Comparison of ENCODE assay signal across 8 cellular contexts in genomic region chr18:34787931-34788532, GRCh38.
A peak's percentile ranks its signal among the peaks of the same experiment; 100 is the strongest.
DNase-seq lines count a peak whose midpoint lies in the region; ATAC-seq and TF ChIP-seq lines count a peak whose summit lies in the region.

No MANE protein-coding gene starts in this region.

- ATAC-seq in GM18502 (IDR thresholded peaks at IDR 0.05; ENCODE audit: poor library complexity, unreplicated experiment), result peak; percentile 86
- ATAC-seq in HG02852 (IDR thresholded peaks at IDR 0.05; ENCODE audit: unreplicated experiment), result peak; percentile 70
- peak; percentile 81 for ATAC-seq in mucosa of descending colon
- no peak for ATAC-seq in HG03196 (IDR thresholded peaks at IDR 0.05; ENCODE audit: unreplicated experiment)

- intact Hi-C loops in mucosa of descending colon (cut with DNase I, micrococcal nuclease), result loop anchor here (5.0 to 10.0 kb wide), 2 partner anchors 126 to 193 kb away; no protein-coding TSS in a partner anchor

- H3K27me3 ChIP-seq in SU-DHL-6 (ENCODE audit: low read length), result no peaks in the 10 kb centered on the region

- H3K9me3 ChIP-seq in SU-DHL-6 (ENCODE audit: insufficient read depth, low read length), result no peaks in the 10 kb centered on the region
- no peaks in the 10 kb centered on the region for H3K9me3 ChIP-seq in mucosa of descending colon

- no peaks in the 10 kb centered on the region for H3K4me1 ChIP-seq in mucosa of descending colon (ENCODE audit: low read depth)

- H4K20me1 ChIP-seq in SU-DHL-6 (ENCODE audit: low read depth, low read length), result no peaks in the 10 kb centered on the region

- H3K36me3 ChIP-seq in SU-DHL-6 (ENCODE audit: low read length) (no peaks in the 10 kb centered on the region), mucosa of descending colon (ENCODE audit: low read depth) (no peaks in the 10 kb centered on the region)

- H2AFZ ChIP-seq in SU-DHL-6 (ENCODE audit: low read depth, low read length, severe bottlenecking), result no peak overlapping the region

- no peak overlapping the region for H3K4me2 ChIP-seq in SU-DHL-6 (ENCODE audit: low read depth, low read length, poor library complexity, severe bottlenecking)

- no peaks in the 10 kb centered on the region for H3K9me3 Mint-ChIP-seq in endothelial cell (ENCODE audit: unreplicated experiment)

- H3K4me3 ChIP-seq in AG10803 (ENCODE audit: low read length) (no peak overlapping the region), SU-DHL-6 (ENCODE audit: insufficient read depth, low read length, poor library complexity, severe bottlenecking) (no peak overlapping the region), mucosa of descending colon (no peak overlapping the region)

- no peak overlapping the region for H3K27ac Mint-ChIP-seq in endothelial cell (ENCODE audit: unreplicated experiment)

- H3K79me2 ChIP-seq in SU-DHL-6 (ENCODE audit: insufficient read depth, low read length), result no peaks in the 10 kb centered on the region

- H3K9me2 ChIP-seq in SU-DHL-6 (replicated peaks; ENCODE audit: insufficient read depth, low read length), result no peaks in the 10 kb centered on the region

- H3K36me3 Mint-ChIP-seq in endothelial cell (ENCODE audit: low read depth, unreplicated experiment), result no peaks in the 10 kb centered on the region

- H3K27ac ChIP-seq in SU-DHL-6 (ENCODE audit: low read depth, low read length), result no peak overlapping the region

- H3K9ac ChIP-seq in SU-DHL-6 (ENCODE audit: low read length), result no peak overlapping the region

- H3F3A ChIP-seq in SU-DHL-6 (ENCODE audit: insufficient read depth), result no peaks in the 10 kb centered on the region

- peak; percentile 57 for DNase-seq in AG10803 (ENCODE audit: low read depth)
- peak; percentile 58 for DNase-seq in NCI-H1694 (lab: John Stamatoyannopoulos, UW)
- DNase-seq in endothelial cell (ENCODE audit: low spot score), result peak; percentile 44
- peak in 1 of 3 donors; percentile 69 for DNase-seq in mucosa of descending colon

- no peaks in the 10 kb centered on the region for H3K4me1 Mint-ChIP-seq in endothelial cell (ENCODE audit: unreplicated experiment)

- TF ChIP-seq CTCF in AG10803 (conservative IDR thresholded peaks at IDR 0.05; ENCODE audit: low read length) (peak; percentile 69), SU-DHL-6 (IDR thresholded peaks at IDR 0.05; ENCODE audit: insufficient read depth, low read length, poor library complexity, severe bottlenecking) (peak; percentile 81), endothelial cell (IDR thresholded peaks at IDR 0.05; ENCODE audit: unreplicated experiment) (peak; percentile 88), mucosa of descending colon (IDR thresholded peaks at IDR 0.05) (peak; percentile 37)

- H3K4me3 Mint-ChIP-seq in endothelial cell (ENCODE audit: unreplicated experiment), result no peak overlapping the region

- H3K27me3 Mint-ChIP-seq in endothelial cell (ENCODE audit: unreplicated experiment), result no peaks in the 10 kb centered on the region

Comparison
In these comparisons a context has a peak if more than half of its experiments do, and no peak if none do; other contexts are left out.
1. CTCF ChIP-seq: peak in every context shown above with its lines; median percentile 88 in endothelial cell; 81 in SU-DHL-6; 69 in AG10803; 37 in mucosa of descending colon.